In genomic region chr2:111119847-111120252, GRCh38 we compare ENCODE assay signal across 8 cellular contexts. TPM values are rescaled to one million over a fixed set of nuclear protein-coding genes. Genes with fewer than 3 reads are reported as not detected.
DNase-seq lines count a peak whose midpoint lies in the region; ATAC-seq and TF ChIP-seq lines count a peak whose summit lies in the region.

No MANE protein-coding gene starts in this region.

- H3K27ac ChIP-seq in RWPE2 (ENCODE audit: poor library complexity, severe bottlenecking) = peak overlapping the region; percentile 54
- peak overlapping the region; percentile 84 to 88 for H3K27ac ChIP-seq in esophagus (ENCODE audit: low read depth in 2 of 2, low read length in 1 of 2)
- H3K27ac ChIP-seq in prostate gland = peak overlapping the region; percentile 77 to 86

- no peak for TF ChIP-seq CTCF in RWPE2 (IDR thresholded peaks at IDR 0.05; ENCODE audit: poor library complexity, severe bottlenecking)
- TF ChIP-seq CTCF in prostate gland (IDR thresholded peaks at IDR 0.05) = no peak

- ATAC-seq in GM21529 (IDR thresholded peaks at IDR 0.05; ENCODE audit: unreplicated experiment) = peak; percentile 6
- ATAC-seq in RWPE2 (ENCODE audit: low read depth) = no peak
- no peak for ATAC-seq in GM19455 (IDR thresholded peaks at IDR 0.05; ENCODE audit: unreplicated experiment)
- ATAC-seq in HG03460 (IDR thresholded peaks at IDR 0.05; ENCODE audit: unreplicated experiment) = no peak

- no peak for TF ChIP-seq POLR2A in prostate gland (IDR thresholded peaks at IDR 0.05)

- H3K27me3 ChIP-seq in RWPE2 (ENCODE audit: insufficient read depth, poor library complexity, severe bottlenecking) (no peaks in the 10 kb centered on the region), esophagus (ENCODE audit: control insufficient read depth in 1 of 2, insufficient read depth in 2 of 2, low read length in 2 of 2) (no peaks in the 10 kb centered on the region), prostate gland (replicated peaks; ENCODE audit: insufficient read depth) (no peaks in the 10 kb centered on the region)

- H3K4me1 ChIP-seq in RWPE2 (ENCODE audit: insufficient read depth, poor library complexity, severe bottlenecking) = no peaks in the 10 kb centered on the region
- peaks cover 0 to 13% of the 10 kb centered on the region in 2 donors for H3K4me1 ChIP-seq in esophagus (ENCODE audit: control insufficient read depth in 2 of 2, insufficient read depth in 2 of 2, low read length in 1 of 2)
- peaks cover 3% of the 10 kb centered on the region for H3K4me1 ChIP-seq in prostate gland (replicated peaks)

- H3K9me3 ChIP-seq in RWPE2 (ENCODE audit: severe bottlenecking) (no peaks in the 10 kb centered on the region), esophagus (ENCODE audit: control insufficient read depth in 2 of 2, insufficient read depth in 1 of 2, low read depth in 1 of 2, low read length in 1 of 2) (peaks cover 0 to 4% of the 10 kb centered on the region in 2 donors), prostate gland (no peaks in the 10 kb centered on the region)

- H3K4me3 ChIP-seq in RWPE2 (ENCODE audit: severe bottlenecking) (peak overlapping the region; percentile 81), esophagus (ENCODE audit: low read depth in 1 of 2, low read length in 2 of 2) (peak overlapping the region; percentile 79 to 88), prostate gland (peak overlapping the region; percentile 74 to 93)

- intact Hi-C loops in prostate gland (cut with DNase I) = loop anchor here (5.0 to 10.0 kb wide), 2 partner anchors 335 to 577 kb away; no protein-coding TSS in a partner anchor

- H3K36me3 ChIP-seq in RWPE2 (ENCODE audit: low read depth) (peaks cover 8% of the 10 kb centered on the region), esophagus (ENCODE audit: control insufficient read depth in 2 of 2, insufficient read depth in 2 of 2, low read length in 1 of 2) (peaks cover 0 to 4% of the 10 kb centered on the region in 2 donors), prostate gland (no peaks in the 10 kb centered on the region)

- 16 to 27% methylated on average over 22 to 26 of the region's 26 CpGs for WGBS in esophagus, 2 donors
- 11% methylated on average over 26 of the region's 26 CpGs for WGBS in prostate gland

- DNase-seq in RWPE2 (ENCODE audit: low spot score) = no peak
- no peak for DNase-seq in prostate gland (ENCODE audit: low spot score)
- DNase-seq in T1000 (lab: John Stamatoyannopoulos, UW) = no peak
- DNase-seq in OCI-M2 (lab: John Stamatoyannopoulos, UW; ENCODE audit: unreplicated experiment) = no peak

RNA-seq across cellular contexts. Expression of gene BCL2L11, which starts 0.9 kb away (rescaled TPM):
- 1 to 10 TPM; 3.9 to 4.1 TPM for polyA plus RNA-seq in esophagus
- total RNA-seq in prostate gland = 10 to 100 TPM; 28.3 to 55.3 TPM
